ENCODE assay signal across 21 cellular contexts in the genomic region with DNA sequence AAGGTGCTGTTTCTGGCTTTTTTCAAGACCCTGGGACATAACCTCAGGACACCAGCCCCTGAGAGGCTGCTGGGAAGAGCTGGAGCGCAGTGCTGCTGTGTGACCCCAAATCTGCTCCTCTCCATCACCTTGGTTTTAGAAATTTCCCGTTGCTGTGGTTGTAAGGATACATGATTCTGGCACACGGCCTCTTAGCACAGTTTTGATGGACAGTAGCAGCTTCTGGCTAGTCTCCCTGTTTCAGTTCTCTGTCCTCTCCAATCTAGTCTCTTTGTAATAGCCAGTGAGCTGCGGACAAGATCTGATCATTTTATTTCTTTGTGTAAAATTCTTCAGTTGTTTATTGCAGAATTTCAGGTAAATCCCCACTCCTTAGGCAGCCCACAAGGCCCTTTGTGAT. TPM values are rescaled to one million over a fixed set of nuclear protein-coding genes. Genes with fewer than 3 reads are reported as not detected.
"Had no signal": no experiment of that assay in that cellular context is flagged by ENCODE, and none has a peak within 500 bp of the region (broad histone marks: within the 10 kb centered on the region; RNA-seq: fewer than 3 reads in every experiment).

No MANE protein-coding gene starts in this region.

- H3K27ac ChIP-seq: cardiac muscle cell, esophagus muscularis mucosa, gastroesophageal sphincter, heart left ventricle, left ventricle myocardium inferior, pancreas, WERI-Rb-1 had no signal

- H3K36me3 ChIP-seq: cardiac muscle cell, esophagus muscularis mucosa, gastroesophageal sphincter, heart left ventricle, left ventricle myocardium inferior, pancreas, WERI-Rb-1 had no signal

- DNase-seq: activated CD4-positive, alpha-beta T cell treated with anti-CD3 and anti-CD28 coated beads for 1 hour; activated CD4-positive, alpha-beta T cell treated with anti-CD3 and anti-CD28 coated beads, Interleukin-2, amount 50 U/mL, for 4 hours; activated naive CD4-positive, alpha-beta T cell; dermis blood vessel endothelial cell; effector memory CD4-positive, alpha-beta T cell; heart left ventricle; left ventricle myocardium inferior; mammary epithelial cell; midbrain; pancreas; stimulated activated CD4-positive, alpha-beta T cell treated with anti-CD3 and anti-CD28 coated beads, Interleukin-12 subunit alpha, Interleukin-12 subunit beta, amount 100 ng/mL, for 4 hours; stimulated activated CD4-positive, alpha-beta T cell treated with anti-CD3 and anti-CD28 coated beads, Interleukin-1b, Interleukin-23, amount 100 ng/mL, for 48 hours; stimulated activated CD8-positive, alpha-beta memory T cell treated with anti-CD3 and anti-CD28 coated beads, Interleukin-4, amount 100 ng/mL, for 48 hours; stimulated activated naive CD4-positive, alpha-beta T cell treated with Interleukin-2 at 50 U/mL for 16 hours; SW 1271; trophoblast cell; WERI-Rb-1 had no signal

- ATAC-seq: gastroesophageal sphincter, heart left ventricle, pancreas had no signal

- H3K9me3 ChIP-seq: esophagus muscularis mucosa, gastroesophageal sphincter, heart left ventricle, left ventricle myocardium inferior, pancreas had no signal

- H3K4me3 ChIP-seq: cardiac muscle cell, esophagus muscularis mucosa, gastroesophageal sphincter, heart left ventricle, pancreas had no signal

RNA-seq across cellular contexts. Expression of gene CLIC6, which starts 3.1 kb away (rescaled TPM):
- total RNA-seq: cardiac muscle cell, dermis blood vessel endothelial cell, endothelial cell of umbilical vein had no signal
- polyA plus RNA-seq: cardiac muscle cell, endothelial cell of umbilical vein, mammary epithelial cell had no signal
